ENCODE assay signal across 1 cellular context in the genomic region with DNA sequence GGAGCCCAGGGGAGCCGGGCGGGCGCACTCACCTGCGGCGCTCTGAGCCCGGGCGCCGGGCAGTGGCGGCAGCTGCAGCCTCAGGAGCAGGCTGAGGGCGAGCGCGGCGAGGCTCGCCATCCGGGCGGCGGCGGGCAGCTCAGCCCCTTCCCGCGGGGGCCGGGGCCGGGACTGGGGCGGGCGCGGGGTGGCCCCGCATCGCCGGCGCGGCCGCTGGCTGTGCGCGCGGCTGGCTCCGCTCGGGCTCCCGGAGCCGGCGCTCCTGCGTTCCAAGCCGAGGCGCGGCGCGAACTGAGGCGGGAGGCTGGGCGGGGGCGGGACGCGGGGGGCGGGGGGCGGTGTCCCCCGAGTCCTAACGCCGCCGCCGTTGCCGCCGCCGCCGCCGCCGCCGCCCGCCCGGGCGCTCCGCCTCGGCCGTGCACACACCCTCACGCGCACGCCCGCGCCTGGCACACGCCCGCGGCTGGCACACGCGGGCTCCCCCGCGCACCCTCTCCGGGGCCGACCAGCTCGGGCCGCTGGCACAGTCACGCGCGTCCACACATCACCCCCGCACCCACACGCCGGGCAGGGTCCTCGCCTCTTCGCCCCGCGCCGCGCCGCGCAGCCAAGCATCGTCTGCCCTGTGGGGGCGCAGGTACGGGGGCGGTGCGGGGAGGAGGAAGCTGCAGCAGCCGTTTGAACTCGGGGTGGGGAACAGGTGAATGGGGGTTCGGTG.
TF ChIP-seq lines count a peak whose summit lies in the region.

A gene (minus strand): TSS at position 293 of the 718 bp plus-strand sequence. CDS start 173 bp downstream, at position 120.

TF ChIP-seq in HepG2, 621 proteins besides CTCF, POLR2A, EP300 and RAD21 (continued from another document):
- TF ChIP-seq, protein P1, sequence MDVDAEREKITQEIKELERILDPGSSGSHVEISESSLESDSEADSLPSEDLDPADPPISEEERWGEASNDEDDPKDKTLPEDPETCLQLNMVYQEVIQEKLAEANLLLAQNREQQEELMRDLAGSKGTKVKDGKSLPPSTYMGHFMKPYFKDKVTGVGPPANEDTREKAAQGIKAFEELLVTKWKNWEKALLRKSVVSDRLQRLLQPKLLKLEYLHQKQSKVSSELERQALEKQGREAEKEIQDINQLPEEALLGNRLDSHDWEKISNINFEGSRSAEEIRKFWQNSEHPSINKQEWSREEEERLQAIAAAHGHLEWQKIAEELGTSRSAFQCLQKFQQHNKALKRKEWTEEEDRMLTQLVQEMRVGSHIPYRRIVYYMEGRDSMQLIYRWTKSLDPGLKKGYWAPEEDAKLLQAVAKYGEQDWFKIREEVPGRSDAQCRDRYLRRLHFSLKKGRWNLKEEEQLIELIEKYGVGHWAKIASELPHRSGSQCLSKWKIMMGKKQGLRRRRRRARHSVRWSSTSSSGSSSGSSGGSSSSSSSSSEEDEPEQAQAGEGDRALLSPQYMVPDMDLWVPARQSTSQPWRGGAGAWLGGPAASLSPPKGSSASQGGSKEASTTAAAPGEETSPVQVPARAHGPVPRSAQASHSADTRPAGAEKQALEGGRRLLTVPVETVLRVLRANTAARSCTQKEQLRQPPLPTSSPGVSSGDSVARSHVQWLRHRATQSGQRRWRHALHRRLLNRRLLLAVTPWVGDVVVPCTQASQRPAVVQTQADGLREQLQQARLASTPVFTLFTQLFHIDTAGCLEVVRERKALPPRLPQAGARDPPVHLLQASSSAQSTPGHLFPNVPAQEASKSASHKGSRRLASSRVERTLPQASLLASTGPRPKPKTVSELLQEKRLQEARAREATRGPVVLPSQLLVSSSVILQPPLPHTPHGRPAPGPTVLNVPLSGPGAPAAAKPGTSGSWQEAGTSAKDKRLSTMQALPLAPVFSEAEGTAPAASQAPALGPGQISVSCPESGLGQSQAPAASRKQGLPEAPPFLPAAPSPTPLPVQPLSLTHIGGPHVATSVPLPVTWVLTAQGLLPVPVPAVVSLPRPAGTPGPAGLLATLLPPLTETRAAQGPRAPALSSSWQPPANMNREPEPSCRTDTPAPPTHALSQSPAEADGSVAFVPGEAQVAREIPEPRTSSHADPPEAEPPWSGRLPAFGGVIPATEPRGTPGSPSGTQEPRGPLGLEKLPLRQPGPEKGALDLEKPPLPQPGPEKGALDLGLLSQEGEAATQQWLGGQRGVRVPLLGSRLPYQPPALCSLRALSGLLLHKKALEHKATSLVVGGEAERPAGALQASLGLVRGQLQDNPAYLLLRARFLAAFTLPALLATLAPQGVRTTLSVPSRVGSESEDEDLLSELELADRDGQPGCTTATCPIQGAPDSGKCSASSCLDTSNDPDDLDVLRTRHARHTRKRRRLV (CRISPR knock-in tag; IDR thresholded peaks at IDR 0.05): no peak
- TF ChIP-seq DNMT1 (CRISPR knock-in tag; IDR thresholded peaks at IDR 0.05): 0 out of 2 replicates have a peak, but pooled peaks have one; percentile 26
- TF ChIP-seq SSRP1 (CRISPR knock-in tag; IDR thresholded peaks at IDR 0.05): no peak
